Comparison of ENCODE assay signal across 23 cellular contexts in genomic region chr4:76457885-76458284, GRCh38. TPM values are rescaled to one million over a fixed set of nuclear protein-coding genes. Genes with fewer than 3 reads are reported as not detected.
A peak's percentile ranks its signal among the peaks of the same experiment; 100 is the strongest.
DNase-seq lines count a peak whose midpoint lies in the region; ATAC-seq and TF ChIP-seq lines count a peak whose summit lies in the region.
"Had no signal": no experiment of that assay in that cellular context is flagged by ENCODE, and none has a peak within 500 bp of the region (broad histone marks: within the 10 kb centered on the region; RNA-seq: fewer than 3 reads in every experiment).

No MANE protein-coding gene starts in this region.

- TF ChIP-seq CTCF in cardiac fibroblast (IDR thresholded peaks at IDR 0.05; ENCODE audit: low read depth, low read length) (no peak), ascending aorta (IDR thresholded peaks at IDR 0.05) (no peak)

- peaks cover 0 to 1% of the 10 kb centered on the region in 2 donors for H3K9me3 ChIP-seq in ascending aorta
- H3K9me3 ChIP-seq: esophagus squamous epithelium, MG63, SK-N-SH had no signal

- H3K27ac ChIP-seq in ascending aorta: no peak overlapping the region
- H3K27ac ChIP-seq: BLaER1, esophagus squamous epithelium, skin epidermis had no signal

- intact Hi-C loops in ascending aorta (cut with DNase I): no loop called here

- no peaks in the 10 kb centered on the region for H3K27me3 ChIP-seq in ascending aorta
- H3K27me3 ChIP-seq: BLaER1, cardiac muscle cell, esophagus squamous epithelium, MG63 had no signal

- peaks cover 0 to 6% of the 10 kb centered on the region in 2 donors for H3K4me1 ChIP-seq in ascending aorta
- H3K4me1 ChIP-seq: BLaER1, esophagus squamous epithelium had no signal

- DNase-seq in A172 (ENCODE audit: low spot score): peak; percentile 38
- DNase-seq in M059J (ENCODE audit: low read depth): peak; percentile 72
- DNase-seq in cardiac fibroblast (ENCODE audit: low read depth in 2 of 2): peak; percentile 8 to 73
- peak; percentile 80 for DNase-seq in kidney tubule cell (ENCODE audit: low spot score)
- no peak for DNase-seq in NAMALWA (ENCODE audit: low spot score)
- DNase-seq in ascending aorta (ENCODE audit: low spot score in 2 of 2): no peak
- no peak for DNase-seq in NCI-H2081 treated with DMSO at 0.1 percent for 48 hours (lab: John Stamatoyannopoulos, UW)
- DNase-seq: 8988T; activated CD4-positive, CD25-positive, alpha-beta regulatory T cell; activated CD8-positive, alpha-beta memory T cell treated with anti-CD3 and anti-CD28 coated beads for 24 hours; activated T-cell treated with anti-CD3 and anti-CD28 coated beads, Interleukin-2, amount 50 U/mL, for 48 hours; esophagus squamous epithelium; head of caudate nucleus; MG63; naive thymus-derived CD4-positive, alpha-beta T cell; NCI-H226; SK-N-SH; stimulated activated CD4-positive, alpha-beta T cell treated with anti-CD3 and anti-CD28 coated beads, Interleukin-2, amount 100 ng/mL, for 48 hours had no signal

- H3K36me3 ChIP-seq in ascending aorta: no peaks in the 10 kb centered on the region
- H3K36me3 ChIP-seq: BLaER1, cardiac muscle cell, esophagus squamous epithelium, MG63 had no signal

- H3K4me3 ChIP-seq in cardiac fibroblast (replicated peaks in 1 of 2; ENCODE audit: low read depth in 2 of 2, low read length in 2 of 2) (no peak overlapping the region), ascending aorta (no peak overlapping the region)
- H3K4me3 ChIP-seq: BLaER1, cardiac muscle cell, esophagus squamous epithelium, lung, MG63, skin epidermis had no signal

- no peak for ATAC-seq in GM18861 (IDR thresholded peaks at IDR 0.05; ENCODE audit: unreplicated experiment)
- ATAC-seq: naive thymus-derived CD4-positive, alpha-beta T cell had no signal

RNA-seq across cellular contexts. Expression of gene SHROOM3, which starts 22.9 kb away (rescaled TPM):
- 13.2 and 19.0 TPM in 2 replicates for total RNA-seq in A172 (2014; rRNA removed; shearing (Covaris generic))
- 12.9 and 15.7 TPM in 2 replicates for total RNA-seq in M059J (2014; rRNA removed; shearing (Covaris generic))
- 192 TPM for total RNA-seq in ascending aorta
- total RNA-seq: naive thymus-derived CD4-positive, alpha-beta T cell had no signal

RNA-seq across cellular contexts. Expression of gene CCDC158, which starts 36.9 kb away (rescaled TPM):
- total RNA-seq in A172 (2014; rRNA removed; shearing (Covaris generic)): not detected in 2 replicates
- total RNA-seq in M059J (2014; rRNA removed; shearing (Covaris generic)): not detected in 2 replicates
- 1.1 TPM for total RNA-seq in ascending aorta
- total RNA-seq: cardiac muscle cell; naive thymus-derived CD4-positive, alpha-beta T cell had no signal

Comparison
In these comparisons a context has a peak if more than half of its experiments do, and no peak if none do; other contexts are left out.
1. DNase-seq: peak in A172 (single experiment), M059J (single experiment), cardiac fibroblast (2 of 2) and kidney tubule cell (single experiment); none in NAMALWA (single experiment), ascending aorta (0 of 2) and NCI-H2081 treated with DMSO at 0.1 percent for 48 hours (single experiment).